Comparison of ENCODE assay signal across 24 cellular contexts in genomic region chr3:186418601-186419238, GRCh38. TPM values are rescaled to one million over a fixed set of nuclear protein-coding genes. Genes with fewer than 3 reads are reported as not detected.
DNase-seq lines count a peak whose midpoint lies in the region; ATAC-seq, FAIRE-seq and TF ChIP-seq lines count a peak whose summit lies in the region.
"Had no signal": no experiment of that assay in that cellular context is flagged by ENCODE, and none has a peak within 500 bp of the region (broad histone marks: within the 10 kb centered on the region; RNA-seq: fewer than 3 reads in every experiment).

No MANE protein-coding gene starts in this region.

- DNase-seq in DMS53 (lab: John Stamatoyannopoulos, UW) (peak; percentile 5), DMS53 treated with DMSO at 0.1 percent for 48 hours (lab: John Stamatoyannopoulos, UW; ENCODE audit: unreplicated experiment) (no peak), RWPE1 (ENCODE audit: low spot score) (no peak), H1 (ENCODE audit: low read depth in 1 of 2, low spot score in 2 of 2) (peak in 1 of 2 experiments; percentile 40), small intestine (peak; percentile 30), dermis blood vessel endothelial cell (no peak), SIG-M5 (lab: John Stamatoyannopoulos, UW) (no peak)
- DNase-seq: 8988T; activated naive CD4-positive, alpha-beta T cell; anterior cingulate cortex; naive thymus-derived CD8-positive, alpha-beta T cell; NCI-H2029; NCI-H524 treated with DMSO at 0.1 percent for 48 hours; posterior cingulate gyrus; Right ventricle myocardium superior; stimulated activated CD4-positive, alpha-beta T cell treated with anti-CD3 and anti-CD28 coated beads, Interleukin-4, amount 100 ng/mL, for 4 hours; substantia nigra had no signal

- CTCF ChIA-PET in RWPE1 (lab: Yijun Ruan, JAX) (interaction anchor here (1.1 kb wide), 1 partner anchor 196 kb away, joined by 3 read pairs; no protein-coding TSS in a partner anchor), H1 (lab: Charles Lee; ENCODE audit: partially characterized antibody) (interaction anchor here (0.7 to 1.8 kb wide), 3 partner anchors 13 to 121 kb away, joined by 3 to 5 read pairs (median 4); no protein-coding TSS in a partner anchor)

- peaks cover 3% of the 10 kb centered on the region; the same call in 1 of the 2 replicates for H3K23me2 ChIP-seq in H1 (ENCODE audit: low read depth, low read length)

- TF ChIP-seq CTCF in RWPE1 (conservative IDR thresholded peaks at IDR 0.05; ENCODE audit: low read depth), result no peak
- TF ChIP-seq CTCF in H1 (IDR thresholded peaks at IDR 0.05; ENCODE audit: control extremely low read depth in 1 of 3, insufficient read depth in 1 of 3, low read depth in 1 of 3, low read length in 3 of 3), result peak in 1 of 3 experiments; percentile 0; a peak in 1 of 4 replicates

- H3K4ac ChIP-seq in H1 (replicated peaks; ENCODE audit: insufficient read length, low read depth, low read length), result no peak overlapping the region

- H2BK12ac ChIP-seq in H1 (ENCODE audit: low read depth, low read length), result no peak overlapping the region

- no peak for TF ChIP-seq POLR2A in H1 (IDR thresholded peaks at IDR 0.05; ENCODE audit: control extremely low read depth in 1 of 2, low read depth in 2 of 2, low read length in 2 of 2)

- H2BK20ac ChIP-seq in H1 (ENCODE audit: low read length), result peak overlapping the region; percentile 34; the same call in 1 of the 2 replicates

- H2BK120ac ChIP-seq in H1 (replicated peaks; ENCODE audit: low read depth, low read length), result no peak overlapping the region

- POLR2A ChIA-PET in RWPE1 (lab: Yijun Ruan, JAX; ENCODE audit: low non-redundant PET), result no interaction called here
- POLR2A ChIA-PET in H1 (lab: Charles Lee; ENCODE audit: partially characterized antibody), result interaction anchor here (0.7 kb wide), 1 partner anchor 10 kb away, joined by 4 read pairs; no protein-coding TSS in a partner anchor

- no peak overlapping the region for H3K9ac ChIP-seq in H1 (replicated peaks in 1 of 4; ENCODE audit: extremely low read depth in 1 of 4, low read depth in 3 of 4, low read length in 3 of 4)
- H3K9ac ChIP-seq: BLaER1, KMS-11 had no signal

- H4K8ac ChIP-seq in H1 (ENCODE audit: extremely low read depth, insufficient read depth, low read length), result no peak overlapping the region

- 89% methylated on average over 6 of the region's 6 CpGs; no CpG with 5 or more reads in 1 of the 2 experiments for WGBS in H1 (ENCODE audit: extremely low coverage in 1 of 2, insufficient coverage in 1 of 2, insufficient read length in 1 of 2, insufficient replicate concordance in 2 of 2, low coverage in 1 of 2, low lambda C conversion rate in 2 of 2, missing lambda C conversion rate in 1 of 2), 2 experiments
- WGBS in small intestine, 3 donors, result 22 to 55% (median 32%) methylated on average over 6 of the region's 6 CpGs

- no peak for TF ChIP-seq EP300 in H1 (IDR thresholded peaks at IDR 0.05; ENCODE audit: borderline replicate concordance in 1 of 2, low read depth in 2 of 2, low read length in 2 of 2)

- no peak for ATAC-seq in HG03432 (IDR thresholded peaks at IDR 0.05; ENCODE audit: unreplicated experiment)
- ATAC-seq: naive thymus-derived CD8-positive, alpha-beta T cell had no signal

- no peaks in the 10 kb centered on the region for H3K79me2 ChIP-seq in H1 (ENCODE audit: control insufficient read depth in 1 of 2, insufficient read depth in 2 of 2, low read length in 2 of 2)

- no peaks in the 10 kb centered on the region for H4K20me1 ChIP-seq in H1 (replicated peaks in 1 of 2; ENCODE audit: control insufficient read depth in 1 of 2, insufficient read depth in 2 of 2, low read length in 2 of 2)
- H4K20me1 ChIP-seq: BLaER1 had no signal

- no peak overlapping the region for H2AK5ac ChIP-seq in H1 (ENCODE audit: low read depth, low read length)

- no peak overlapping the region for H2BK15ac ChIP-seq in H1 (ENCODE audit: low read length)

- H3K4me2 ChIP-seq in H1 (ENCODE audit: insufficient read depth in 1 of 2, low read depth in 2 of 2, low read length in 2 of 2), result no peak overlapping the region
- H3K4me2 ChIP-seq: BLaER1, KMS-11 had no signal

- FAIRE-seq in H1 (lab: Jason Lieb, UNC) (no peak), small intestine (lab: Jason Lieb, UNC) (no peak)
- FAIRE-seq: D721Med, GM12892, islet of Langerhans had no signal

- no peak overlapping the region for H3K23ac ChIP-seq in H1 (ENCODE audit: insufficient read length)

- H3K27ac ChIP-seq in RWPE1 (peak overlapping the region; percentile 49), H1 (ENCODE audit: low read depth, low read length) (no peak overlapping the region), small intestine (ENCODE audit: low read depth in 1 of 2, low read length in 1 of 2) (no peak overlapping the region)
- H3K27ac ChIP-seq: BLaER1, KMS-11, skin epidermis had no signal

- H3K79me1 ChIP-seq in H1 (ENCODE audit: low read depth, low read length), result no peaks in the 10 kb centered on the region

- no peak overlapping the region for H3K14ac ChIP-seq in H1 (ENCODE audit: insufficient read length)

- 0 out of 2 replicates have a peak overlapping the region, but pooled peaks have one; percentile 15 for H2AFZ ChIP-seq in H1 (ENCODE audit: low read length)

- H3K56ac ChIP-seq in H1 (replicated peaks; ENCODE audit: insufficient read length, low read depth, low read length), result no peak overlapping the region

- no peaks in the 10 kb centered on the region for H3K9me3 ChIP-seq in H1 (ENCODE audit: insufficient read depth in 2 of 2, low read depth in 1 of 2, low read length in 1 of 2)
- H3K9me3 ChIP-seq in small intestine (ENCODE audit: control insufficient read depth, low read depth), result no peaks in the 10 kb centered on the region
- H3K9me3 ChIP-seq: BLaER1 had no signal

- no peaks in the 10 kb centered on the region; a peak in 1 of 7 replicates for H3K27me3 ChIP-seq in H1 (replicated peaks in 1 of 4; ENCODE audit: control insufficient read depth in 3 of 4, extremely low read depth in 1 of 4, insufficient read depth in 3 of 4, low read length in 3 of 4)
- peaks cover 0 to 2% of the 10 kb centered on the region in 2 donors for H3K27me3 ChIP-seq in small intestine (ENCODE audit: control insufficient read depth in 2 of 2, insufficient read depth in 2 of 2, low read length in 2 of 2)
- H3K27me3 ChIP-seq: BLaER1 had no signal

- TF ChIP-seq RAD21 in H1 (IDR thresholded peaks at IDR 0.05 in 1 of 2, conservative IDR thresholded peaks at IDR 0.05 in 1 of 2; ENCODE audit: low read depth in 2 of 2, low read length in 2 of 2), result no peak

- no peak overlapping the region for H3K18ac ChIP-seq in H1 (ENCODE audit: extremely low read depth, low read length)

- H4K5ac ChIP-seq in H1 (ENCODE audit: insufficient read length, low read depth, low read length), result no peak overlapping the region

- H2BK5ac ChIP-seq in H1 (ENCODE audit: low read depth, low read length), result no peak overlapping the region

- H3K4me3 ChIP-seq in H1 (ENCODE audit: extremely low read depth in 1 of 4, insufficient read depth in 2 of 4, low read depth in 3 of 4, low read length in 4 of 4), result no peak overlapping the region
- H3K4me3 ChIP-seq in small intestine (ENCODE audit: low read depth in 1 of 2, low read length in 2 of 2), result no peak overlapping the region
- H3K4me3 ChIP-seq: BLaER1, skin epidermis had no signal

- no peak overlapping the region for H4K91ac ChIP-seq in H1 (replicated peaks; ENCODE audit: insufficient read length, low read length)

- H3K4me1 ChIP-seq in H1 (replicated peaks in 1 of 4; ENCODE audit: control insufficient read depth in 3 of 4, insufficient read depth in 4 of 4, low read length in 3 of 4) (peaks cover 0 to 4% (median 3%) of the 10 kb centered on the region in 4 experiments; a peak in 3 of 7 replicates), small intestine (ENCODE audit: control insufficient read depth in 2 of 2, insufficient read depth in 1 of 2, low read depth in 1 of 2, low read length in 1 of 2) (peaks cover 0 to 2% of the 10 kb centered on the region in 2 donors)

- H3K36me3 ChIP-seq in H1 (ENCODE audit: control insufficient read depth in 2 of 4, insufficient read depth in 4 of 4, low read length in 3 of 4), result no peaks in the 10 kb centered on the region
- no peaks in the 10 kb centered on the region for H3K36me3 ChIP-seq in small intestine (ENCODE audit: control insufficient read depth in 2 of 2, insufficient read depth in 2 of 2, low read length in 2 of 2)
- H3K36me3 ChIP-seq: BLaER1 had no signal

TF ChIP-seq in H1, 55 proteins besides CTCF, POLR2A, EP300 and RAD21 (continues in another document):
- TF ChIP-seq BACH1 (IDR thresholded peaks at IDR 0.05; ENCODE audit: low read length) (no peak), SRF (IDR thresholded peaks at IDR 0.05; ENCODE audit: low read depth, low read length) (no peak), GTF2F1 (IDR thresholded peaks at IDR 0.05; ENCODE audit: borderline replicate concordance, low read depth, low read length) (no peak), MAX (IDR thresholded peaks at IDR 0.05) (no peak), SP1 (IDR thresholded peaks at IDR 0.05; ENCODE audit: low read depth, low read length) (no peak), USF2 (IDR thresholded peaks at IDR 0.05; ENCODE audit: low read length) (no peak), JUN (IDR thresholded peaks at IDR 0.05; ENCODE audit: low read depth, low read length) (no peak), PHF8 (conservative IDR thresholded peaks at IDR 0.05; ENCODE audit: low read depth, low read length) (no peak), EGR1 (IDR thresholded peaks at IDR 0.05; ENCODE audit: borderline replicate concordance, low read depth, low read length) (no peak)

RNA-seq across cellular contexts. Expression of gene DGKG, which starts 56.7 kb away (rescaled TPM):
- total RNA-seq in H1 (2021; fragmentation: NEBNext Ultra II Directional; extraction: Animal tissue kit (Norgen Biotek cat#: 25700)), result 0.30 TPM in 1 of 2 replicates, not detected in the other
- polyA plus RNA-seq in H1 (2011; rRNA removed), result 0.13 and 0.48 TPM in 2 replicates
- 0.05 TPM for polyA plus RNA-seq in H1 (2011; cell fraction: cytosol; rRNA removed)
- 0.30 TPM for polyA plus RNA-seq in H1 (2011; cell fraction: nucleus; rRNA removed)
- 0.07 to 0.31 TPM (median 0.15 TPM) in 4 replicates for polyA plus RNA-seq in H1 (2012, experiment 1 of 2)
- not detected for polyA plus RNA-seq in H1 (2012, experiment 2 of 2)
- polyA plus RNA-seq in H1 (2013, experiment 1 of 2), result 0.20 TPM
- 0.13 TPM for polyA plus RNA-seq in H1 (2013, experiment 2 of 2)
- 0.22 and 0.34 TPM in 2 replicates for polyA minus RNA-seq in H1 (2011; rRNA and poly(A)+ RNA removed)
- polyA minus RNA-seq in H1 (2011; cell fraction: cytosol; rRNA and poly(A)+ RNA removed), result not detected
- polyA minus RNA-seq in H1 (2011; cell fraction: nucleus; rRNA and poly(A)+ RNA removed), result 0.50 TPM
- 1 to 10 TPM in 2 of 3 donors, under 1 TPM in 1; 0.22 to 4.0 (median 1.6) TPM for polyA plus RNA-seq in small intestine
- under 0.01 and 0.42 TPM in 2 replicates for total RNA-seq in dermis blood vessel endothelial cell
- polyA plus RNA-seq: naive thymus-derived CD8-positive, alpha-beta T cell had no signal

Comparison
In these comparisons a context has a peak if more than half of its experiments do, and no peak if none do; other contexts are left out.
1. DNase-seq: peak in DMS53 (single experiment) and small intestine (single experiment); none in DMS53 treated with DMSO at 0.1 percent for 48 hours (single experiment), RWPE1 (single experiment), dermis blood vessel endothelial cell (single experiment) and SIG-M5 (single experiment).